ENCODE assay signal across 4 cellular contexts in genomic region chr3:56900801-56901200, GRCh38.
"Had no signal": no experiment of that assay in that cellular context is flagged by ENCODE, and none has a peak within 500 bp of the region (broad histone marks: within the 10 kb centered on the region; RNA-seq: fewer than 3 reads in every experiment).

No MANE protein-coding gene starts in this region.

- ATAC-seq: GM23338 had no signal

- H3K27ac Mint-ChIP-seq: GM23338 had no signal

- H3K9me3 Mint-ChIP-seq: GM23338, H9 had no signal

- H3K4me1 Mint-ChIP-seq: GM23338 had no signal

- DNase-seq: H9, HCEC 1CT, IMR-90 had no signal

- H3K4me3 ChIP-seq: GM23338 had no signal

- H3K4me3 Mint-ChIP-seq: GM23338, H9 had no signal
